12 cellular contexts compared by ENCODE assay signal in genomic region chr12:19031032-19031431, GRCh38.
DNase-seq lines count a peak whose midpoint lies in the region; ATAC-seq lines count a peak whose summit lies in the region.
"Had no signal": no experiment of that assay in that cellular context is flagged by ENCODE, and none has a peak within 500 bp of the region (broad histone marks: within the 10 kb centered on the region; RNA-seq: fewer than 3 reads in every experiment).

No MANE protein-coding gene starts in this region.

- H3K79me2 ChIP-seq in ACC112 (ENCODE audit: control insufficient read depth, insufficient read depth, low read length, unreplicated experiment), result no peaks in the 10 kb centered on the region

- no peak overlapping the region for H3K4me3 ChIP-seq in ACC112 (ENCODE audit: low read depth, low read length)
- H3K4me3 ChIP-seq in CD4-positive, alpha-beta memory T cell (ENCODE audit: low read length in 2 of 2), result no peak overlapping the region
- H3K4me3 ChIP-seq: gastrocnemius medialis had no signal

- POLR2A ChIA-PET in CD4-positive, alpha-beta memory T cell (lab: Charles Lee; ENCODE audit: partially characterized antibody), result no interaction called here

- H3K27ac ChIP-seq in ACC112 (ENCODE audit: low read depth, low read length), result peak overlapping the region; percentile 29
- H3K27ac ChIP-seq in CD4-positive, alpha-beta memory T cell (ENCODE audit: low read depth, low read length), result no peak overlapping the region
- H3K27ac ChIP-seq: gastrocnemius medialis had no signal

- intact Hi-C loops in CD4-positive, alpha-beta memory T cell (cut with micrococcal nuclease), result no loop called here

- H3K4me1 Mint-ChIP-seq in stimulated activated naive CD8-positive, alpha-beta T cell treated with anti-CD3 and anti-CD28 coated beads, Interleukin-15, amount 100 ng/mL, for 72 hours, result no peaks in the 10 kb centered on the region
- H3K4me1 Mint-ChIP-seq in CD4-positive, alpha-beta memory T cell, result no peaks in the 10 kb centered on the region
- H3K4me1 Mint-ChIP-seq: activated CD8-positive, alpha-beta memory T cell treated with anti-CD3 and anti-CD28 coated beads, Interleukin-2, amount 10 ng/mL, durations not matched to agents 7 days and 5 days had no signal

- ATAC-seq in HG02852 (IDR thresholded peaks at IDR 0.05; ENCODE audit: unreplicated experiment), result no peak
- ATAC-seq in stimulated activated naive CD8-positive, alpha-beta T cell treated with anti-CD3 and anti-CD28 coated beads, Interleukin-15, amount 100 ng/mL, for 72 hours, result no peak
- ATAC-seq: activated CD8-positive, alpha-beta memory T cell treated with anti-CD3 and anti-CD28 coated beads, Interleukin-2, amount 10 ng/mL, durations not matched to agents 7 days and 5 days; gastrocnemius medialis had no signal

- H3K9me3 Mint-ChIP-seq in stimulated activated naive CD8-positive, alpha-beta T cell treated with anti-CD3 and anti-CD28 coated beads, Interleukin-15, amount 100 ng/mL, for 72 hours, result peaks cover 4 to 41% of the 10 kb centered on the region in 2 donors
- H3K9me3 Mint-ChIP-seq in CD4-positive, alpha-beta memory T cell, result peaks cover 0 to 12% (median 5%) of the 10 kb centered on the region in 8 donors

- H2AFZ ChIP-seq in ACC112 (ENCODE audit: low read length, unreplicated experiment), result peak overlapping the region; percentile 53

- H3K4me3 Mint-ChIP-seq in stimulated activated naive CD8-positive, alpha-beta T cell treated with anti-CD3 and anti-CD28 coated beads, Interleukin-15, amount 100 ng/mL, for 72 hours, result no peak overlapping the region
- H3K4me3 Mint-ChIP-seq in CD4-positive, alpha-beta memory T cell, result no peak overlapping the region
- H3K4me3 Mint-ChIP-seq: activated CD8-positive, alpha-beta memory T cell treated with anti-CD3 and anti-CD28 coated beads, Interleukin-2, amount 10 ng/mL, durations not matched to agents 7 days and 5 days had no signal

- peaks cover 5% of the 10 kb centered on the region for H3K27me3 Mint-ChIP-seq in stimulated activated naive CD8-positive, alpha-beta T cell treated with anti-CD3 and anti-CD28 coated beads, Interleukin-15, amount 100 ng/mL, for 72 hours
- peaks cover 4 to 7% of the 10 kb centered on the region in 2 donors for H3K27me3 Mint-ChIP-seq in CD4-positive, alpha-beta memory T cell

- DNase-seq in HK-2 (ENCODE audit: unreplicated experiment) (peak; percentile 29), amniotic epithelial cell (ENCODE audit: low read depth) (peak; percentile 72), hepatic stellate cell (ENCODE audit: low spot score) (peak; percentile 81), middle frontal gyrus (ENCODE audit: extremely low spot score, low spot score) (no peak)
- no peak for DNase-seq in stimulated activated naive CD8-positive, alpha-beta T cell treated with anti-CD3 and anti-CD28 coated beads, Interleukin-15, amount 100 ng/mL, for 72 hours
- no peak for DNase-seq in CD4-positive, alpha-beta memory T cell
- DNase-seq: activated CD8-positive, alpha-beta memory T cell treated with anti-CD3 and anti-CD28 coated beads, Interleukin-2, amount 10 ng/mL, durations not matched to agents 7 days and 5 days; aorta; C1 segment of cervical spinal cord; gastrocnemius medialis had no signal

- H3K36me3 ChIP-seq in ACC112 (ENCODE audit: insufficient read depth, low read length), result no peaks in the 10 kb centered on the region
- no peaks in the 10 kb centered on the region for H3K36me3 ChIP-seq in CD4-positive, alpha-beta memory T cell (ENCODE audit: insufficient read depth, low read length)
- H3K36me3 ChIP-seq: gastrocnemius medialis had no signal

- H3K4me1 ChIP-seq in ACC112 (ENCODE audit: control insufficient read depth, insufficient read depth, low read length, unreplicated experiment), result peaks cover 17% of the 10 kb centered on the region
- no peaks in the 10 kb centered on the region for H3K4me1 ChIP-seq in CD4-positive, alpha-beta memory T cell (ENCODE audit: insufficient read depth, low read length)
- H3K4me1 ChIP-seq: gastrocnemius medialis had no signal

- no peak overlapping the region for H3K27ac Mint-ChIP-seq in stimulated activated naive CD8-positive, alpha-beta T cell treated with anti-CD3 and anti-CD28 coated beads, Interleukin-15, amount 100 ng/mL, for 72 hours
- no peak overlapping the region for H3K27ac Mint-ChIP-seq in CD4-positive, alpha-beta memory T cell
- H3K27ac Mint-ChIP-seq: activated CD8-positive, alpha-beta memory T cell treated with anti-CD3 and anti-CD28 coated beads, Interleukin-2, amount 10 ng/mL, durations not matched to agents 7 days and 5 days had no signal

- H3K9me3 ChIP-seq in CD4-positive, alpha-beta memory T cell (ENCODE audit: control insufficient read depth in 1 of 2, low read length in 2 of 2), result no peaks in the 10 kb centered on the region
- H3K9me3 ChIP-seq: gastrocnemius medialis had no signal

- no peaks in the 10 kb centered on the region for H3K27me3 ChIP-seq in ACC112 (ENCODE audit: insufficient read depth, low read length)
- H3K27me3 ChIP-seq in CD4-positive, alpha-beta memory T cell (ENCODE audit: insufficient read depth, low read length), result no peaks in the 10 kb centered on the region
- H3K27me3 ChIP-seq: gastrocnemius medialis had no signal

- H3K36me3 Mint-ChIP-seq in CD4-positive, alpha-beta memory T cell, result no peaks in the 10 kb centered on the region

- CTCF ChIA-PET in CD4-positive, alpha-beta memory T cell (lab: Charles Lee; ENCODE audit: partially characterized antibody), result no interaction called here

Comparison
In these comparisons a context has a peak if more than half of its experiments do, and no peak if none do; other contexts are left out.
1. DNase-seq: peak in HK-2 (single experiment), amniotic epithelial cell (single experiment) and hepatic stellate cell (single experiment); none in middle frontal gyrus (single experiment), stimulated activated naive CD8-positive, alpha-beta T cell treated with anti-CD3 and anti-CD28 coated beads, Interleukin-15, amount 100 ng/mL, for 72 hours (0 of 2) and CD4-positive, alpha-beta memory T cell (0 of 5).